In the genomic region with DNA sequence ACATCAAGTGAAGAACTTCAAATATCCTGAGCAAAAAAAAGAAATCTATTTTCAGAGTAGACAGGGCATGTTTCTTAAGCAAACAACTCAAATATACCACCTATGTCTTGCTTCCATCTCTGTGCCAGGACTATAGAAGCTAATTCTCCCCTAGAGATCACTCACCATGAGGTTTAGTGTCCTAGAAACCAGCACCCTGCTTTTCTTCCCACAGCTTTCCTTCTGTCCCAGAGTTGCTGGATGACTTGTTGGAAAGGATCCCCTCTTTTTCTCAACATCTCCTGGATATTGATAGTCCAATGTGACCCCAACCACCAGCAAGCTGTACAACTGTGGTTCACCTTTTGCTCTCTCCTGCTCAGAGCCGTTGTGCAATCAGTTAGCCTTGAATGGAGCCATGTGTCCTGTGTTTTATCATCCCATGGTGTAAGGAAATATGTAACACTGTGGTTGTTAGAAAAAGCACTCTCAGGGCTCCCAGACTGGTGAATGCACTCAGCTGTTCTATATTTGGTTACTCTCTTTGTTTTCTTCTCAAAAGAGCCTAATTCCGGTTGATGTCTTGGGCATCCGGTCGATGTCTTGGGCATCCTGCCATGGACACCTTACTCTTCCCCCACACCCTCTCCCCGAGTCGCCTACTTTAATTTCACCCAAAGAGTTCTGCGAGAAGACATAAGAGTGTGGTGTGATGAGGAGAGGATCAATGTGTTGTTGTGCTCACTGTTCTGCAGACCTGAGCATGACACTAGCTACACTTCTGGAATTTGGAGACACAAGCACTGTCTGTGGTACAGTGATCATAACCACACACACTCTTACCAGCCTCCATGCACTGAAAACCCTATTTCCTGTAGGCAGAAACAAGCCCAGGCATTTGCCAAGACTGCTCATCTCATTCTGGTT, we compare ENCODE assay signal across 9 cellular contexts. TPM values are rescaled to one million over a fixed set of nuclear protein-coding genes. Genes with fewer than 3 reads are reported as not detected.
A peak's percentile ranks its signal among the peaks of the same experiment; 100 is the strongest.
DNase-seq lines count a peak whose midpoint lies in the region; ATAC-seq and TF ChIP-seq lines count a peak whose summit lies in the region.
"Had no signal": no experiment of that assay in that cellular context is flagged by ENCODE, and none has a peak within 500 bp of the region (broad histone marks: within the 10 kb centered on the region; RNA-seq: fewer than 3 reads in every experiment).

No MANE protein-coding gene starts in this region.

- H3K79me2 ChIP-seq in GM23248 (ENCODE audit: insufficient read depth) = no peaks in the 10 kb centered on the region
- H3K79me2 ChIP-seq in hepatocyte = no peaks in the 10 kb centered on the region

- no peaks in the 10 kb centered on the region for H3K9me3 Mint-ChIP-seq in activated T-cell treated with anti-CD3 and anti-CD28 coated beads, Interleukin-2, amount 50 U/mL, for 24 hours

- H3K4me2 ChIP-seq in GM23248 (ENCODE audit: unreplicated experiment) = peak overlapping the region; percentile 76
- H3K4me2 ChIP-seq in hepatocyte = no peak overlapping the region

- H4K20me1 ChIP-seq in GM23248 (ENCODE audit: insufficient read depth) = no peaks in the 10 kb centered on the region
- H4K20me1 ChIP-seq in hepatocyte (ENCODE audit: insufficient read depth, poor library complexity, severe bottlenecking) = no peaks in the 10 kb centered on the region

- H3K9ac ChIP-seq in GM23248 = no peak overlapping the region

- peak overlapping the region; percentile 49 for H3K4me3 Mint-ChIP-seq in activated T-cell treated with anti-CD3 and anti-CD28 coated beads, Interleukin-2, amount 50 U/mL, for 24 hours

- H3K4me1 ChIP-seq in GM23248 (ENCODE audit: insufficient read depth) (peaks cover 44% of the 10 kb centered on the region), hepatocyte (ENCODE audit: insufficient read depth) (peaks cover 14% of the 10 kb centered on the region)
- H3K4me1 ChIP-seq: gastrocnemius medialis had no signal

- H3K27me3 ChIP-seq in GM23248 (replicated peaks; ENCODE audit: insufficient read depth) = no peaks in the 10 kb centered on the region
- no peaks in the 10 kb centered on the region for H3K27me3 ChIP-seq in hepatocyte
- H3K27me3 ChIP-seq: gastrocnemius medialis had no signal

- H2AFZ ChIP-seq in GM23248 (no peak overlapping the region), hepatocyte (no peak overlapping the region)

- H3K27ac ChIP-seq in GM23248 = no peak overlapping the region
- no peak overlapping the region for H3K27ac ChIP-seq in hepatocyte
- H3K27ac ChIP-seq: gastrocnemius medialis had no signal

- peaks cover 60% of the 10 kb centered on the region for H3K4me1 Mint-ChIP-seq in activated T-cell treated with anti-CD3 and anti-CD28 coated beads, Interleukin-2, amount 50 U/mL, for 24 hours (ENCODE audit: low read depth)

- H3K27me3 Mint-ChIP-seq in activated T-cell treated with anti-CD3 and anti-CD28 coated beads, Interleukin-2, amount 50 U/mL, for 24 hours = peaks cover 4% of the 10 kb centered on the region

- H3F3A ChIP-seq in GM23248 (ENCODE audit: insufficient read depth) = no peaks in the 10 kb centered on the region; the same call in 1 of the 2 replicates

- H3K4me3 ChIP-seq in AG10803 (ENCODE audit: low read length) (peak overlapping the region; percentile 39), GM23248 (0 out of 2 replicates have a peak overlapping the region, but pooled peaks have one; percentile 8), hepatocyte (no peak overlapping the region)
- H3K4me3 ChIP-seq: gastrocnemius medialis had no signal

- H3K9me2 ChIP-seq in GM23248 (ENCODE audit: insufficient read depth) (no peaks in the 10 kb centered on the region), hepatocyte (replicated peaks; ENCODE audit: insufficient read depth) (no peaks in the 10 kb centered on the region)

- WGBS in GM23248 (ENCODE audit: low coverage in 1 of 2, low lambda C conversion rate in 2 of 2, missing lambda C conversion rate in 2 of 2), 2 experiments = 77 to 80% methylated on average over 7 of the region's 7 CpGs
- WGBS in hepatocyte (ENCODE audit: low lambda C conversion rate, missing lambda C conversion rate) = 80% methylated on average over 7 of the region's 7 CpGs

- H3K36me3 ChIP-seq in GM23248 (ENCODE audit: low read depth) = no peaks in the 10 kb centered on the region
- H3K36me3 ChIP-seq in hepatocyte (replicated peaks; ENCODE audit: insufficient read depth, low read depth) = no peaks in the 10 kb centered on the region
- H3K36me3 ChIP-seq: gastrocnemius medialis had no signal

- no peak for TF ChIP-seq CTCF in AG10803 (conservative IDR thresholded peaks at IDR 0.05; ENCODE audit: low read length)
- TF ChIP-seq CTCF in hepatocyte (IDR thresholded peaks at IDR 0.05; ENCODE audit: poor library complexity) = no peak
- no peak for TF ChIP-seq CTCF in omental fat pad (IDR thresholded peaks at IDR 0.05)

- peak overlapping the region; percentile 13 for H3K27ac Mint-ChIP-seq in activated T-cell treated with anti-CD3 and anti-CD28 coated beads, Interleukin-2, amount 50 U/mL, for 24 hours

- H3K36me3 Mint-ChIP-seq in activated T-cell treated with anti-CD3 and anti-CD28 coated beads, Interleukin-2, amount 50 U/mL, for 24 hours (ENCODE audit: low read depth) = no peaks in the 10 kb centered on the region

- in situ Hi-C loops in GM23248 (cut with MboI) = loop anchor here (10.0 kb wide), 2 partner anchors 381 to 461 kb away; no protein-coding TSS in a partner anchor

- DNase-seq in AG10803 (ENCODE audit: low read depth) (peak; percentile 80), GM23248 (peak; percentile 64), hepatocyte (ENCODE audit: low spot score) (peak; percentile 51), omental fat pad (ENCODE audit: low spot score) (no peak), T1000 (lab: John Stamatoyannopoulos, UW) (no peak)
- DNase-seq in activated T-cell treated with anti-CD3 and anti-CD28 coated beads, Interleukin-2, amount 50 U/mL, for 24 hours = peak; percentile 35
- no peak for DNase-seq in effector CD8-positive, alpha-beta T cell (lab: John Stamatoyannopoulos, UW)
- DNase-seq: gastrocnemius medialis had no signal

- ATAC-seq in GM18517 (IDR thresholded peaks at IDR 0.05; ENCODE audit: unreplicated experiment) (no peak), omental fat pad (ENCODE audit: low FRiP score) (no peak)

- no peaks in the 10 kb centered on the region for H3K9me3 ChIP-seq in GM23248 (ENCODE audit: low read depth)
- no peaks in the 10 kb centered on the region for H3K9me3 ChIP-seq in hepatocyte (ENCODE audit: low read depth)
- H3K9me3 ChIP-seq: gastrocnemius medialis had no signal

RNA-seq across cellular contexts. Expression of a gene that starts 1.7 kb away (rescaled TPM):
- total RNA-seq in GM23248 (2014; rRNA removed; shearing (Covaris generic)) = 4.8 and 6.2 TPM in 2 replicates
- polyA plus RNA-seq in GM23248 (2016; fragmentation: Nextera tagmentation; extraction: Ambion mirVana) (4.2 TPM in 2 replicates), hepatocyte (0.80 and 1.9 TPM in 2 replicates)
- total RNA-seq in hepatocyte (2.6 and 3.9 TPM in 2 replicates), omental fat pad (1 to 10 TPM in 2 of 4 donors, under 1 TPM in 2; 0.36 to 3.0 (median 1.1) TPM)

Comparison
In these comparisons a context has a peak if more than half of its experiments do, and no peak if none do; other contexts are left out.
1. DNase-seq: peak in AG10803 (single experiment), GM23248 (single experiment), activated T-cell treated with anti-CD3 and anti-CD28 coated beads, Interleukin-2, amount 50 U/mL, for 24 hours (single experiment) and hepatocyte (single experiment); none in omental fat pad (single experiment), T1000 (single experiment) and effector CD8-positive, alpha-beta T cell (single experiment).